14 cellular contexts compared by ENCODE assay signal in the genomic region with DNA sequence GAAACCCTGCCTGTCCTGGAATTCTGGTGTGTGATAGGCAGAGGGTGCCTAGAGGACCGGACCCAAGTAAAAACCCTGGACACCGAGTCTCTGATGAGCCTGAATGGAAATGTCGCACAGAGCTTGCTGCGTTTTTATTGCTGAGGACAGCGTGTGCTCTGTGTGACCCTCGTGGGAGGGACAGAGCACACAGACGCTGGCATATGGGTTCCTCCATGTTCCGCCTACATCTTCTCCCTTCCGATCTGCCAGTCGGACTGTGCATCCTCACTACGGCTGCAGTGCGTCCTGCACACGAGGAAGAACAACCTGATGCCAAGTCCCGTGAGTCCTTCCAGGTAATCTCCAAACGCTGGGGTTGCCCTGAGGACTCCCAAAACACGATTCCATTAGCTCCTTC.
DNase-seq lines count a peak whose midpoint lies in the region; FAIRE-seq and TF ChIP-seq lines count a peak whose summit lies in the region.
"Had no signal": no experiment of that assay in that cellular context is flagged by ENCODE, and none has a peak within 500 bp of the region (broad histone marks: within the 10 kb centered on the region; RNA-seq: fewer than 3 reads in every experiment).

No MANE protein-coding gene starts in this region.

- no peak overlapping the region for H3K4me3 ChIP-seq in bronchial epithelial cell (ENCODE audit: low read depth, low read length)
- H3K4me3 ChIP-seq: SJCRH30 had no signal

- H3K4me1 Mint-ChIP-seq in HFFc6 (ENCODE audit: low read depth) (peaks cover 93% of the 10 kb centered on the region), mesothelial cell of epicardium (peaks cover 20% of the 10 kb centered on the region)
- H3K4me1 Mint-ChIP-seq: memory B cell had no signal

- TF ChIP-seq CTCF in HFFc6 (IDR thresholded peaks at IDR 0.05) (no peak), bronchial epithelial cell (IDR thresholded peaks at IDR 0.05; ENCODE audit: insufficient read depth, low read length, severe bottlenecking) (no peak), mesothelial cell of epicardium (IDR thresholded peaks at IDR 0.05; ENCODE audit: unreplicated experiment) (no peak)

- H3K9me3 Mint-ChIP-seq in HFFc6 (peaks cover 9% of the 10 kb centered on the region), mesothelial cell of epicardium (peaks cover 12% of the 10 kb centered on the region)
- H3K9me3 Mint-ChIP-seq: activated CD4-positive, alpha-beta memory T cell treated with anti-CD3 and anti-CD28 coated beads for 36 hours; activated T-helper 17 cell treated with anti-CD3 and anti-CD28 coated beads, Interleukin-2, amount 50 U/mL, for 72 hours; CD8-positive, alpha-beta memory T cell had no signal

- FAIRE-seq in bronchial epithelial cell (lab: Jason Lieb, UNC) = peak; percentile 87
- FAIRE-seq: G401.6 had no signal

- peak overlapping the region; percentile 85 for H3K27ac Mint-ChIP-seq in HFFc6
- H3K27ac Mint-ChIP-seq in mesothelial cell of epicardium = peak overlapping the region; percentile 83
- H3K27ac Mint-ChIP-seq: activated CD4-positive, alpha-beta memory T cell treated with anti-CD3 and anti-CD28 coated beads for 36 hours; activated T-helper 17 cell treated with anti-CD3 and anti-CD28 coated beads, Interleukin-2, amount 50 U/mL, for 72 hours; memory B cell had no signal

- H3K27ac ChIP-seq in temporal lobe (ENCODE audit: low read depth, low read length) = peak overlapping the region; percentile 44

- H3K27me3 ChIP-seq in bronchial epithelial cell (ENCODE audit: control insufficient read depth, insufficient read depth, low read length) = no peaks in the 10 kb centered on the region
- H3K27me3 ChIP-seq: SJCRH30 had no signal

- DNase-seq in HFFc6 (no peak), bronchial epithelial cell (ENCODE audit: low read depth) (no peak), mesothelial cell of epicardium (ENCODE audit: low spot score in 2 of 2, unreplicated experiment in 2 of 2) (no peak), NCI-H2196 (lab: John Stamatoyannopoulos, UW; ENCODE audit: unreplicated experiment) (no peak), cerebellar nuclear complex (lab: John Stamatoyannopoulos, UW) (no peak)
- DNase-seq in central memory CD4-positive, alpha-beta T cell = no peak
- DNase-seq: activated CD4-positive, alpha-beta memory T cell treated with anti-CD3 and anti-CD28 coated beads for 36 hours; CD8-positive, alpha-beta memory T cell; SJCRH30; substantia nigra had no signal

- H3K36me3 ChIP-seq in bronchial epithelial cell (ENCODE audit: control insufficient read depth, insufficient read depth, low read length) = peaks cover 3% of the 10 kb centered on the region
- H3K36me3 ChIP-seq: SJCRH30 had no signal

- peaks cover 46% of the 10 kb centered on the region for H3K36me3 Mint-ChIP-seq in HFFc6 (ENCODE audit: low read depth)
- H3K36me3 Mint-ChIP-seq in mesothelial cell of epicardium = peaks cover 44% of the 10 kb centered on the region
- H3K36me3 Mint-ChIP-seq: memory B cell had no signal

- H3K4me3 Mint-ChIP-seq in HFFc6 = peak overlapping the region; percentile 86
- no peak overlapping the region for H3K4me3 Mint-ChIP-seq in mesothelial cell of epicardium
- H3K4me3 Mint-ChIP-seq: activated CD4-positive, alpha-beta memory T cell treated with anti-CD3 and anti-CD28 coated beads for 36 hours; activated T-helper 17 cell treated with anti-CD3 and anti-CD28 coated beads, Interleukin-2, amount 50 U/mL, for 72 hours; CD8-positive, alpha-beta memory T cell; memory B cell had no signal

- H3K27me3 Mint-ChIP-seq in HFFc6 (ENCODE audit: insufficient read depth) = peaks cover 8% of the 10 kb centered on the region
- no peaks in the 10 kb centered on the region for H3K27me3 Mint-ChIP-seq in mesothelial cell of epicardium (ENCODE audit: low read depth)
- H3K27me3 Mint-ChIP-seq: activated CD4-positive, alpha-beta memory T cell treated with anti-CD3 and anti-CD28 coated beads for 36 hours; activated T-helper 17 cell treated with anti-CD3 and anti-CD28 coated beads, Interleukin-2, amount 50 U/mL, for 72 hours had no signal
